Comparison of ENCODE assay signal across 8 cellular contexts in the genomic region with DNA sequence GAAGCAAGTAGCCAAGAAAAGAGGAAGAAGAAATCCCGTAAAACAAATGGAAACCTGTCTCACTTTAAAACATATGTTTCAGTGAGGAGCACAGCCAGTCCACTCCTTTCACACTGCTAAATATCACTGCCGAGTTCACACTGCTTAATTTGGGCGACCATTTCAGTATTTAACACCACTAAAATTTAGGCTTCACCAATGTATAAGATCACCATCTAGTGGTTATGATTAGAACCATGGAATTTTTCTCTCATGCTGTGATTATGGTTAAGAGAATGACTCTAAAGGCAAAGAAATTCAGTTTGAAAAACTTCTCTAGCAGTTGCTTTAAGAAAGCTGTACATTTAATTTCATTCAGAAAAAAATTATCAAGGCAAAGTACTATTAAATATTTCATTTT. TPM values are rescaled to one million over a fixed set of nuclear protein-coding genes. Genes with fewer than 3 reads are reported as not detected.
DNase-seq lines count a peak whose midpoint lies in the region; ATAC-seq and TF ChIP-seq lines count a peak whose summit lies in the region.

No MANE protein-coding gene starts in this region.

- H3K27me3 Mint-ChIP-seq in activated T-cell treated with anti-CD3 and anti-CD28 coated beads, Interleukin-2, amount 50 U/mL, for 4 hours (ENCODE audit: low read depth) = no peaks in the 10 kb centered on the region

- H3K9me3 Mint-ChIP-seq in activated T-cell treated with anti-CD3 and anti-CD28 coated beads, Interleukin-2, amount 50 U/mL, for 4 hours = no peaks in the 10 kb centered on the region

- H3K36me3 Mint-ChIP-seq in activated T-cell treated with anti-CD3 and anti-CD28 coated beads, Interleukin-2, amount 50 U/mL, for 4 hours (ENCODE audit: insufficient read depth) = peaks cover 7% of the 10 kb centered on the region

- ATAC-seq in activated T-cell treated with anti-CD3 and anti-CD28 coated beads, Interleukin-2, amount 50 U/mL, for 4 hours = peak; percentile 66 to 77
- ATAC-seq in GM21423 (IDR thresholded peaks at IDR 0.05; ENCODE audit: unreplicated experiment) (peak; percentile 89), HG03558 (IDR thresholded peaks at IDR 0.05; ENCODE audit: extremely low read depth, unreplicated experiment) (peak; percentile 81)

- no peak overlapping the region for H3K4me3 Mint-ChIP-seq in activated T-cell treated with anti-CD3 and anti-CD28 coated beads, Interleukin-2, amount 50 U/mL, for 4 hours

- H3K4me1 Mint-ChIP-seq in activated T-cell treated with anti-CD3 and anti-CD28 coated beads, Interleukin-2, amount 50 U/mL, for 4 hours (ENCODE audit: low read depth) = peaks cover 25% of the 10 kb centered on the region

- DNase-seq in activated T-cell treated with anti-CD3 and anti-CD28 coated beads, Interleukin-2, amount 50 U/mL, for 4 hours = no peak
- DNase-seq in activated T-cell treated with anti-CD3 and anti-CD28 coated beads, Interleukin-2, amount 50 U/mL, for 48 hours = no peak
- DNase-seq in SKM-1 treated with dmso at 0.1 percent for 144 hours (lab: John Stamatoyannopoulos, UW; ENCODE audit: unreplicated experiment) (peak; percentile 31), fibroblast of the aortic adventitia (ENCODE audit: low read depth) (peak; percentile 63), pons (ENCODE audit: low spot score) (peak; percentile 66), occipital lobe (lab: John Stamatoyannopoulos, UW) (no peak)

- TF ChIP-seq CTCF in fibroblast of the aortic adventitia (IDR thresholded peaks at IDR 0.05; ENCODE audit: insufficient read depth, low read length) = peak; percentile 58

- H3K4me3 ChIP-seq in fibroblast of the aortic adventitia (ENCODE audit: low read depth, low read length) = no peak overlapping the region

RNA-seq across cellular contexts. Expression of gene SLC4A7, which starts 16.6 kb away (rescaled TPM):
- total RNA-seq in activated T-cell treated with anti-CD3 and anti-CD28 coated beads, Interleukin-2, amount 50 U/mL, for 4 hours = 10 to 100 TPM; 31.0 to 35.4 (median 31.9) TPM
- total RNA-seq in fibroblast of the aortic adventitia (ENCODE audit: low replicate concordance) = 165 and 450 TPM in 2 replicates
- total RNA-seq in occipital lobe = 438 TPM

Comparison
In these comparisons a context has a peak if more than half of its experiments do, and no peak if none do; other contexts are left out.
1. DNase-seq: peak in SKM-1 treated with dmso at 0.1 percent for 144 hours (single experiment), fibroblast of the aortic adventitia (single experiment) and pons (single experiment); none in activated T-cell treated with anti-CD3 and anti-CD28 coated beads, Interleukin-2, amount 50 U/mL, for 4 hours (single experiment), activated T-cell treated with anti-CD3 and anti-CD28 coated beads, Interleukin-2, amount 50 U/mL, for 48 hours (0 of 2) and occipital lobe (single experiment).
2. Peak in every context shown above with its lines, with median percentiles within 50 percentile points of each other: ATAC-seq.